ENCODE assay signal across 12 cellular contexts in the genomic region with DNA sequence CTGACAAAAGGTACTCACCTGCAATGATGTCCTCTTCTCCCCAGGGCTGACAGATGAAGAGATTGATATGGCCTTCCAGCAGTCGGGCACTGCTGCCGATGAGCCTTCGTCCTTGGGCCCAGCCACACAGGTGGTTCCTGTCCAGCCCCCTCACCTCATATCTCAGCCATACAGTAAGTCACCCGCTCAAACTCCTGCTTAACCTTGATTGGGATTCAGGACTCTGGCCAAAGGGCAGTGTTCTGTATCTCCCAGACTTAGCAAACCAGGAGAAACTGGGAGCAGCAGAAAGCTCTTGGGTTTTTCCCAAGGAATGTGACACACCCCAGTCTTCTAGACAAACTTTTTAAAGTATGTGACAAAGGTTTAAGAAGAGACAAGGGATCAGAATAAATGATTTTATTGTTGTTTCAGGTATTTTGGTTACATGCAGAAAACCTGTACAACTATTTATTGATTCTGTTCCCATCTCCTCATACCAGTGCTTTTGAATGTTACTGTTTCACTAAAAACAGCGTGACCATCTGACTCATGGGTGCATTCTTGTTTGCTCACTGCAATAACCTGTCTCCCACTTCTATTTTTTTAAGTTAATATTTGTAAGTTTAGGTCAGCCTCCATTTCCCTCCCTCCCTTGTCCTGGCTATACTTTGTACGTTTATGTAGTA.
A peak's percentile ranks its signal among the peaks of the same experiment; 100 is the strongest.
DNase-seq lines count a peak whose midpoint lies in the region; ATAC-seq and TF ChIP-seq lines count a peak whose summit lies in the region.
"Had no signal": no experiment of that assay in that cellular context is flagged by ENCODE, and none has a peak within 500 bp of the region (broad histone marks: within the 10 kb centered on the region; RNA-seq: fewer than 3 reads in every experiment).

No MANE protein-coding gene starts in this region.

- H3K9me3 Mint-ChIP-seq in endothelial cell (ENCODE audit: unreplicated experiment), result no peaks in the 10 kb centered on the region
- H3K9me3 Mint-ChIP-seq: activated CD8-positive, alpha-beta T cell treated with anti-CD3 and anti-CD28 coated beads for 36 hours; activated naive CD8-positive, alpha-beta T cell treated with anti-CD3 and anti-CD28 coated beads, Interleukin-2, amount 10 ng/mL, durations not matched to agents 7 days and 5 days; stimulated activated effector memory CD8-positive, alpha-beta T cell treated with anti-CD3 and anti-CD28 coated beads, Interleukin-12 subunit alpha, Interleukin-12 subunit beta, amount 100 ng/mL, for 72 hours had no signal

- no peak overlapping the region for H3K4me3 Mint-ChIP-seq in endothelial cell (ENCODE audit: unreplicated experiment)
- H3K4me3 Mint-ChIP-seq: activated CD8-positive, alpha-beta T cell treated with anti-CD3 and anti-CD28 coated beads for 36 hours; activated naive CD8-positive, alpha-beta T cell treated with anti-CD3 and anti-CD28 coated beads, Interleukin-2, amount 10 ng/mL, durations not matched to agents 7 days and 5 days; stimulated activated effector memory CD8-positive, alpha-beta T cell treated with anti-CD3 and anti-CD28 coated beads, Interleukin-12 subunit alpha, Interleukin-12 subunit beta, amount 100 ng/mL, for 72 hours had no signal

- peak overlapping the region; percentile 40 for H3K27ac ChIP-seq in brain microvascular endothelial cell
- H3K27ac ChIP-seq in coronary artery, result no peak overlapping the region

- in situ Hi-C loops in brain microvascular endothelial cell (cut with HindIII; ENCODE audit: low pct_ligation_motif_present, low sequenced_read_pairs), result no loop called here

- H3K36me3 Mint-ChIP-seq in endothelial cell (ENCODE audit: low read depth, unreplicated experiment), result no peaks in the 10 kb centered on the region
- H3K36me3 Mint-ChIP-seq: activated naive CD8-positive, alpha-beta T cell treated with anti-CD3 and anti-CD28 coated beads, Interleukin-2, amount 10 ng/mL, durations not matched to agents 7 days and 5 days had no signal

- H3K27ac Mint-ChIP-seq in endothelial cell (ENCODE audit: unreplicated experiment), result no peak overlapping the region
- H3K27ac Mint-ChIP-seq: activated CD8-positive, alpha-beta T cell treated with anti-CD3 and anti-CD28 coated beads for 36 hours; activated naive CD8-positive, alpha-beta T cell treated with anti-CD3 and anti-CD28 coated beads, Interleukin-2, amount 10 ng/mL, durations not matched to agents 7 days and 5 days; stimulated activated effector memory CD8-positive, alpha-beta T cell treated with anti-CD3 and anti-CD28 coated beads, Interleukin-12 subunit alpha, Interleukin-12 subunit beta, amount 100 ng/mL, for 72 hours had no signal

- H3K4me1 Mint-ChIP-seq in endothelial cell (ENCODE audit: unreplicated experiment), result peaks cover 46% of the 10 kb centered on the region
- H3K4me1 Mint-ChIP-seq: stimulated activated effector memory CD8-positive, alpha-beta T cell treated with anti-CD3 and anti-CD28 coated beads, Interleukin-12 subunit alpha, Interleukin-12 subunit beta, amount 100 ng/mL, for 72 hours had no signal

- TF ChIP-seq CTCF in brain microvascular endothelial cell (IDR thresholded peaks at IDR 0.05; ENCODE audit: low read depth, low read length, missing control alignments) (no peak), endothelial cell (IDR thresholded peaks at IDR 0.05; ENCODE audit: unreplicated experiment) (no peak), coronary artery (IDR thresholded peaks at IDR 0.05) (no peak)

- peaks cover 10% of the 10 kb centered on the region for H3K27me3 Mint-ChIP-seq in endothelial cell (ENCODE audit: unreplicated experiment)
- H3K27me3 Mint-ChIP-seq: activated CD8-positive, alpha-beta T cell treated with anti-CD3 and anti-CD28 coated beads for 36 hours; activated naive CD8-positive, alpha-beta T cell treated with anti-CD3 and anti-CD28 coated beads, Interleukin-2, amount 10 ng/mL, durations not matched to agents 7 days and 5 days had no signal

- H3K4me3 ChIP-seq in brain microvascular endothelial cell (ENCODE audit: low read depth, low read length) (no peak overlapping the region), coronary artery (no peak overlapping the region)
- H3K4me3 ChIP-seq: lung had no signal

- no peaks in the 10 kb centered on the region for H3K36me3 ChIP-seq in brain microvascular endothelial cell (replicated peaks)

- DNase-seq in HT-29 (ENCODE audit: low spot score), result peak; percentile 56
- DNase-seq in brain microvascular endothelial cell, result peak; percentile 66
- no peak for DNase-seq in left lobe of liver (ENCODE audit: low spot score)
- DNase-seq in endothelial cell (ENCODE audit: low spot score), result no peak
- DNase-seq in 8988T, result no peak
- no peak for DNase-seq in coronary artery (ENCODE audit: low spot score)
- DNase-seq: activated CD8-positive, alpha-beta T cell treated with anti-CD3 and anti-CD28 coated beads for 36 hours; activated naive CD8-positive, alpha-beta T cell treated with anti-CD3 and anti-CD28 coated beads, Interleukin-2, amount 10 ng/mL, durations not matched to agents 7 days and 5 days; NCI-H510A had no signal

- H3K27me3 ChIP-seq in brain microvascular endothelial cell (replicated peaks), result no peaks in the 10 kb centered on the region

- peak; percentile 68 for ATAC-seq in left lobe of liver
- ATAC-seq in GM18511 (IDR thresholded peaks at IDR 0.05; ENCODE audit: unreplicated experiment), result no peak
- ATAC-seq: activated CD8-positive, alpha-beta T cell treated with anti-CD3 and anti-CD28 coated beads for 36 hours; stimulated activated effector memory CD8-positive, alpha-beta T cell treated with anti-CD3 and anti-CD28 coated beads, Interleukin-12 subunit alpha, Interleukin-12 subunit beta, amount 100 ng/mL, for 72 hours had no signal

Comparison
In these comparisons a context has a peak if more than half of its experiments do, and no peak if none do; other contexts are left out.
1. DNase-seq: peak in HT-29 (single experiment) and brain microvascular endothelial cell (single experiment); none in left lobe of liver (single experiment), endothelial cell (single experiment), 8988T (single experiment) and coronary artery (single experiment).